Comparison of ENCODE assay signal across 8 cellular contexts in genomic region chr16:17301593-17302135, GRCh38.
DNase-seq lines count a peak whose midpoint lies in the region; ATAC-seq and FAIRE-seq lines count a peak whose summit lies in the region.

No MANE protein-coding gene starts in this region.

- peaks cover 19% of the 10 kb centered on the region for H3K4me1 ChIP-seq in CD4-positive, CD25-positive, alpha-beta regulatory T cell (ENCODE audit: control insufficient read depth, insufficient read depth, low read length, poor library complexity, severe bottlenecking)

- no peaks in the 10 kb centered on the region for H3K9me3 Mint-ChIP-seq in CD4-positive, CD25-positive, alpha-beta regulatory T cell

- H3K27ac ChIP-seq in CD4-positive, CD25-positive, alpha-beta regulatory T cell (ENCODE audit: insufficient read depth, low read length, poor library complexity, severe bottlenecking) = no peak overlapping the region

- H3K27me3 Mint-ChIP-seq in CD4-positive, CD25-positive, alpha-beta regulatory T cell = no peaks in the 10 kb centered on the region

- H3K36me3 Mint-ChIP-seq in CD4-positive, CD25-positive, alpha-beta regulatory T cell = no peaks in the 10 kb centered on the region

- peak overlapping the region in 2 of 4 donors; percentile 8 to 24 for H3K4me3 Mint-ChIP-seq in CD4-positive, CD25-positive, alpha-beta regulatory T cell

- ATAC-seq in CD4-positive, CD25-positive, alpha-beta regulatory T cell (ENCODE audit: low read depth in 2 of 2) = peak; percentile 44 to 57
- ATAC-seq in HG03060 (IDR thresholded peaks at IDR 0.05; ENCODE audit: low read depth, unreplicated experiment) = peak; percentile 91

- no peaks in the 10 kb centered on the region for H3K36me3 ChIP-seq in CD4-positive, CD25-positive, alpha-beta regulatory T cell (ENCODE audit: control insufficient read depth, insufficient read depth, low read length)

- H3K27ac Mint-ChIP-seq in CD4-positive, CD25-positive, alpha-beta regulatory T cell = peak overlapping the region in 1 of 3 donors; percentile 42

- no peaks in the 10 kb centered on the region for H3K9me3 ChIP-seq in CD4-positive, CD25-positive, alpha-beta regulatory T cell (ENCODE audit: control insufficient read depth in 2 of 2, low read length in 2 of 2)

- FAIRE-seq in GM19239 (lab: Jason Lieb, UNC) = peak; percentile 88

- H3K4me3 ChIP-seq in CD4-positive, CD25-positive, alpha-beta regulatory T cell (ENCODE audit: low read depth, low read length) = no peak overlapping the region

- no peak for DNase-seq in CD4-positive, CD25-positive, alpha-beta regulatory T cell
- DNase-seq in GM19239 (ENCODE audit: insufficient read length, low spot score) = peak; percentile 50
- DNase-seq in RPMI8226 = peak; percentile 71
- no peak for DNase-seq in stimulated activated CD4-positive, alpha-beta T cell treated with anti-CD3 and anti-CD28 coated beads, Interleukin-15, amount 100 ng/mL, for 24 hours
- no peak for DNase-seq in putamen (ENCODE audit: low spot score)
- no peak for DNase-seq in NCI-H1105 treated with DMSO at 0.1 percent for 48 hours (lab: John Stamatoyannopoulos, UW)
- no peak for DNase-seq in mesenteric fat pad (ENCODE audit: low spot score)

- H3K27me3 ChIP-seq in CD4-positive, CD25-positive, alpha-beta regulatory T cell (ENCODE audit: control insufficient read depth, insufficient read depth, low read length) = no peaks in the 10 kb centered on the region

- peaks cover 20 to 48% (median 42%) of the 10 kb centered on the region in 4 donors for H3K4me1 Mint-ChIP-seq in CD4-positive, CD25-positive, alpha-beta regulatory T cell

Comparison
In these comparisons a context has a peak if more than half of its experiments do, and no peak if none do; other contexts are left out.
1. DNase-seq: peak in GM19239 (single experiment) and RPMI8226 (single experiment); none in CD4-positive, CD25-positive, alpha-beta regulatory T cell (0 of 3), stimulated activated CD4-positive, alpha-beta T cell treated with anti-CD3 and anti-CD28 coated beads, Interleukin-15, amount 100 ng/mL, for 24 hours (single experiment), putamen (single experiment), NCI-H1105 treated with DMSO at 0.1 percent for 48 hours (single experiment) and mesenteric fat pad (single experiment).